ENCODE assay signal across 2 cellular contexts in the genomic region with DNA sequence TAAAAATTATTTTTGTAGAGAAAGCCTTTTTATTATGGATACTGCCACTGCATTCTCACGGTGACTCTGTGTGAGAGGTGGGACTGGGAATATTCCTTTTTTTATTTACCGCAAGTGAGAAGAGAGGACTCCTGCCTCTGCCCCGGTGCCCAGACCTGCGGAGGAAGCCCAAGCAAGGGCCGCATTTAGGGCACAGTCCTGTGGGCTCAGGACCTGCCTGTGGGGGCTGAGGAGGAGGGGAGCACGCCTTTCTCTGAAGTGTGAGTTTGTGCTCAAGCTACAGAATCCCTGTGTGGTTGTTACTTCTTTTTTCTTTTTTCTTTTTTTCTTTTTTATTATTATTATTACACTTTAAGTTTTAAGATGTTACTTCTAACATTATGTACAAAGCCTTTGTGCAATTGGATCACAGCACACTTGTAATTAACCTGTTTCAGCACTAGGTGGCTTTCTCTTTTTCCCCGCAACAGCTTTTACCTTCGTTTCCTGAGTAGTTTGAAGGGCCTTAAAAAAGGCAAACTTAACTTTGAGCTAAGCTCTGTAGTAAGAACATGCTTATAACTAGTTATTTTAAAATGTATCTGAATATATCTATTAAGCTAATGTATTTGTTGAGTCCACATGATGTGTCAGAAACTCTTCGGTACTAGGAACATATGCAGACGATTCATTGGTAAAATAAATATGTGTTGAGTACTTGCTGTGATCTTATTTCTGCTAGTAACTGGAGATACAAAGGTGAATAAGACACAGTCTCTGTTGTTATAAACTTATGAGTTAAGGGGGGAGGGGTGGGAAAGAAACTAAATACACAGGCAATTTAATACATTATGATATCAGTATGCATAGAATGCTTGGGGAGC.
TF ChIP-seq lines count a peak whose summit lies in the region.

No MANE protein-coding gene starts in this region.

TF ChIP-seq in GM12878, 131 proteins besides CTCF, POLR2A, EP300 and RAD21:
- TF ChIP-seq IRF3 (IDR thresholded peaks at IDR 0.05) (no peak), ESRRA (IDR thresholded peaks at IDR 0.05; ENCODE audit: low read length) (no peak), SMC3 (IDR thresholded peaks at IDR 0.05; ENCODE audit: borderline replicate concordance, low read length) (peak; percentile 52; the same call in 1 of the 2 replicates), MTA3 (IDR thresholded peaks at IDR 0.05; ENCODE audit: borderline replicate concordance, low read length) (no peak)
- TF ChIP-seq, protein P1, sequence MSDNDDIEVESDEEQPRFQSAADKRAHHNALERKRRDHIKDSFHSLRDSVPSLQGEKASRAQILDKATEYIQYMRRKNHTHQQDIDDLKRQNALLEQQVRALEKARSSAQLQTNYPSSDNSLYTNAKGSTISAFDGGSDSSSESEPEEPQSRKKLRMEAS (IDR thresholded peaks at IDR 0.05; ENCODE audit: low read depth, low read length), result no peak
TF ChIP-seq in GM12878: peak in this region for 1.

TF ChIP-seq in liver, 16 proteins besides CTCF, POLR2A, EP300 and RAD21:
- TF ChIP-seq, protein P1 (IDR thresholded peaks at IDR 0.05), result no peak
- no peak for TF ChIP-seq FOXA1 (IDR thresholded peaks at IDR 0.05)
- TF ChIP-seq HNF4G (IDR thresholded peaks at IDR 0.05), result no peak
